2 cellular contexts compared by ENCODE assay signal in the genomic region with DNA sequence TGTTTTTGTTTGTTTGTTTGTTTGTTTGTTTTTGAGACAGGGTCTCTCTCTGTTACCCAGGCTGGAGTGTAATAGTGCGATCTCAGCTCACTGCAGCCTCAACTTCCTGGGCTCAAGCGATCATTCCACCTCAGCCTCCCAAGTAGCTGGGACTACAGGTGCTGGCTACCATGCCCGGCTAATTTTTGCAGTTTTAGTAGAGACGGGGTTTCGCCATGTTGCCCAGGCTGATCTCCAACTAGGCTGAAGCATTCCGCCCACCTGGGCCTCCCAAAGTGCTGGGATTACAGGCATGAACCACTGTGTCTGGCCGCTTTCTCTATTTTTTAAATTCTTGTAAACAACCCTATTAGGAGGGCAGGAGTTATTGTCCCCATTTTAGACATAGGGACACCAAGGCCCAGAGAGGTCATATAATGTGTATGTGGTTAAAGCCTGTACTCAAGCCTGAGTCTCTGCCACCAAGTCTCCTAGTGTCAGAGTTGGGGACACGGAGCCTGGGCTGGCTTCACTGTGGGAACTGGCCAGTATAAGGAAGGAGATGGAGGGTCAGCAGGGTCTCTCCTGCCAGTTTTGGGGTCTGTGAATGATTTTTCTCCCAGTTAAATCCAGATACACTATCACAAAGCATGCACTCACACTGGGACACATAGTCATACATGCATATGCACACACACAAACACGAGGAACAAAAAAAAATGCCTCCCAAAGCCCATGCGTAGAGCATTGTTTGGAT.
TF ChIP-seq lines count a peak whose summit lies in the region.

No MANE protein-coding gene starts in this region.

TF ChIP-seq in A549, 52 proteins besides CTCF, POLR2A, EP300 and RAD21:
- TF ChIP-seq HEYL (CRISPR knock-in tag; IDR thresholded peaks at IDR 0.05), result no peak
- TF ChIP-seq HOXB13 (CRISPR knock-in tag; IDR thresholded peaks at IDR 0.05; ENCODE audit: low read depth), result no peak
- TF ChIP-seq CHD2 (IDR thresholded peaks at IDR 0.05; ENCODE audit: low read length, partially characterized antibody), result no peak
- no peak for TF ChIP-seq CBX2 (IDR thresholded peaks at IDR 0.05; ENCODE audit: borderline replicate concordance, low read depth)
- TF ChIP-seq, protein P1, sequence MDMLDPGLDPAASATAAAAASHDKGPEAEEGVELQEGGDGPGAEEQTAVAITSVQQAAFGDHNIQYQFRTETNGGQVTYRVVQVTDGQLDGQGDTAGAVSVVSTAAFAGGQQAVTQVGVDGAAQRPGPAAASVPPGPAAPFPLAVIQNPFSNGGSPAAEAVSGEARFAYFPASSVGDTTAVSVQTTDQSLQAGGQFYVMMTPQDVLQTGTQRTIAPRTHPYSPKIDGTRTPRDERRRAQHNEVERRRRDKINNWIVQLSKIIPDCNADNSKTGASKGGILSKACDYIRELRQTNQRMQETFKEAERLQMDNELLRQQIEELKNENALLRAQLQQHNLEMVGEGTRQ (IDR thresholded peaks at IDR 0.05), result no peak
- no peak for TF ChIP-seq SMC3 (IDR thresholded peaks at IDR 0.05)
- TF ChIP-seq, protein P2, sequence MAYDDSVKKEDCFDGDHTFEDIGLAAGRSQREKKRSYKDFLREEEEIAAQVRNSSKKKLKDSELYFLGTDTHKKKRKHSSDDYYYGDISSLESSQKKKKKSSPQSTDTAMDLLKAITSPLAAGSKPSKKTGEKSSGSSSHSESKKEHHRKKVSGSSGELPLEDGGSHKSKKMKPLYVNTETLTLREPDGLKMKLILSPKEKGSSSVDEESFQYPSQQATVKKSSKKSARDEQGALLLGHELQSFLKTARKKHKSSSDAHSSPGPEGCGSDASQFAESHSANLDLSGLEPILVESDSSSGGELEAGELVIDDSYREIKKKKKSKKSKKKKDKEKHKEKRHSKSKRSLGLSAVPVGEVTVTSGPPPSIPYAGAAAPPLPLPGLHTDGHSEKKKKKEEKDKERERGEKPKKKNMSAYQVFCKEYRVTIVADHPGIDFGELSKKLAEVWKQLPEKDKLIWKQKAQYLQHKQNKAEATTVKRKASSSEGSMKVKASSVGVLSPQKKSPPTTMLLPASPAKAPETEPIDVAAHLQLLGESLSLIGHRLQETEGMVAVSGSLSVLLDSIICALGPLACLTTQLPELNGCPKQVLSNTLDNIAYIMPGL (CRISPR knock-in tag; IDR thresholded peaks at IDR 0.05; ENCODE audit: borderline replicate concordance), result no peak
- no peak for TF ChIP-seq EHF (CRISPR knock-in tag; IDR thresholded peaks at IDR 0.05)
- no peak for TF ChIP-seq JUNB (IDR thresholded peaks at IDR 0.05)
- TF ChIP-seq FOSB (CRISPR knock-in tag; IDR thresholded peaks at IDR 0.05), result no peak
- TF ChIP-seq, protein P3, sequence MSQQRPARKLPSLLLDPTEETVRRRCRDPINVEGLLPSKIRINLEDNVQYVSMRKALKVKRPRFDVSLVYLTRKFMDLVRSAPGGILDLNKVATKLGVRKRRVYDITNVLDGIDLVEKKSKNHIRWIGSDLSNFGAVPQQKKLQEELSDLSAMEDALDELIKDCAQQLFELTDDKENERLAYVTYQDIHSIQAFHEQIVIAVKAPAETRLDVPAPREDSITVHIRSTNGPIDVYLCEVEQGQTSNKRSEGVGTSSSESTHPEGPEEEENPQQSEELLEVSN (IDR thresholded peaks at IDR 0.05; ENCODE audit: borderline replicate concordance, low read depth), result no peak
- no peak for TF ChIP-seq KDM5A (IDR thresholded peaks at IDR 0.05)
- TF ChIP-seq ESRRA (IDR thresholded peaks at IDR 0.05; ENCODE audit: borderline replicate concordance, low read length), result no peak
- no peak for TF ChIP-seq JUN (IDR thresholded peaks at IDR 0.05)
- TF ChIP-seq MYC (IDR thresholded peaks at IDR 0.05; ENCODE audit: borderline replicate concordance, low read length), result no peak
- no peak for TF ChIP-seq PHF8 (IDR thresholded peaks at IDR 0.05; ENCODE audit: borderline replicate concordance, low read depth)
- TF ChIP-seq ELK1 (IDR thresholded peaks at IDR 0.05; ENCODE audit: low read depth, low read length), result no peak
- TF ChIP-seq HDAC2 (IDR thresholded peaks at IDR 0.05), result no peak
- no peak for TF ChIP-seq FOSL2 (IDR thresholded peaks at IDR 0.05)
- no peak for TF ChIP-seq FOSL2 (CRISPR knock-in tag; IDR thresholded peaks at IDR 0.05)
- no peak for TF ChIP-seq NR3C1 (IDR thresholded peaks at IDR 0.05)

TF ChIP-seq in HCT116, 20 proteins besides CTCF, POLR2A, EP300 and RAD21:
- no peak for TF ChIP-seq SIN3A (IDR thresholded peaks at IDR 0.05; ENCODE audit: low read depth)
- no peak for TF ChIP-seq TCF7L2 (IDR thresholded peaks at IDR 0.05; ENCODE audit: borderline replicate concordance, extremely low read depth, insufficient read depth, insufficient read length)
- no peak for TF ChIP-seq SP1 (IDR thresholded peaks at IDR 0.05; ENCODE audit: low read depth)
- no peak for TF ChIP-seq FOSL1 (IDR thresholded peaks at IDR 0.05; ENCODE audit: low read depth)
- TF ChIP-seq ATF3 (IDR thresholded peaks at IDR 0.05), result no peak
- no peak for TF ChIP-seq ZNF274 (IDR thresholded peaks at IDR 0.05; ENCODE audit: low read depth, low read length)
- no peak for TF ChIP-seq REST (IDR thresholded peaks at IDR 0.05; ENCODE audit: low read depth)
- TF ChIP-seq ELF1 (IDR thresholded peaks at IDR 0.05; ENCODE audit: borderline replicate concordance, low read depth), result no peak
- TF ChIP-seq EZH2 (IDR thresholded peaks at IDR 0.05), result no peak
- TF ChIP-seq CEBPB (IDR thresholded peaks at IDR 0.05; ENCODE audit: low read depth), result no peak
- TF ChIP-seq EGR1 (IDR thresholded peaks at IDR 0.05; ENCODE audit: low read depth), result no peak
- no peak for TF ChIP-seq JUND (IDR thresholded peaks at IDR 0.05)
- no peak for TF ChIP-seq CBX3 (IDR thresholded peaks at IDR 0.05; ENCODE audit: low read depth)
- no peak for TF ChIP-seq SRF (IDR thresholded peaks at IDR 0.05; ENCODE audit: low read depth)
- no peak for TF ChIP-seq YY1 (IDR thresholded peaks at IDR 0.05; ENCODE audit: extremely low read depth, insufficient replicate concordance, low read depth, low read length)
TF ChIP-seq in HCT116: peak in this region for 0.
